ENCODE assay signal across 9 cellular contexts in genomic region chr11:26753738-26754504, GRCh38. TPM values are rescaled to one million over a fixed set of nuclear protein-coding genes. Genes with fewer than 3 reads are reported as not detected.
DNase-seq lines count a peak whose midpoint lies in the region; ATAC-seq and TF ChIP-seq lines count a peak whose summit lies in the region.
"Had no signal": no experiment of that assay in that cellular context is flagged by ENCODE, and none has a peak within 500 bp of the region (broad histone marks: within the 10 kb centered on the region; RNA-seq: fewer than 3 reads in every experiment).

No MANE protein-coding gene starts in this region.

- H3K36me3 ChIP-seq in MM.1S (replicated peaks; ENCODE audit: insufficient read depth, low read length) (no peaks in the 10 kb centered on the region), SJSA1 (no peaks in the 10 kb centered on the region), ovary (no peaks in the 10 kb centered on the region)

- H3K4me1 ChIP-seq in MM.1S (ENCODE audit: low read length) = no peaks in the 10 kb centered on the region
- H3K4me1 ChIP-seq in SJSA1 (replicated peaks) = no peaks in the 10 kb centered on the region
- no peaks in the 10 kb centered on the region for H3K4me1 ChIP-seq in ovary (ENCODE audit: insufficient read depth)

- peak; percentile 40 for DNase-seq in DMS114 treated with DMSO at 0.1 percent for 48 hours (lab: John Stamatoyannopoulos, UW; ENCODE audit: unreplicated experiment)
- peak; percentile 57 for DNase-seq in MM.1S
- DNase-seq in SJSA1 (ENCODE audit: low read depth in 1 of 2, low spot score in 2 of 2) = peak; percentile 41 to 50
- peak; percentile 77 for DNase-seq in fibroblast of the conjunctiva (ENCODE audit: low read depth)
- peak; percentile 32 to 72 (median 43) for DNase-seq in ovary
- no peak for DNase-seq in activated T-cell treated with anti-CD3 and anti-CD28 coated beads for 4 hours
- no peak for DNase-seq in activated CD4-positive, alpha-beta T cell treated with anti-CD3 and anti-CD28 coated beads for 1 hour

- ATAC-seq in GM21528 (IDR thresholded peaks at IDR 0.05; ENCODE audit: low FRiP score, unreplicated experiment) = peak; percentile 67

- TF ChIP-seq EP300 in ovary (IDR thresholded peaks at IDR 0.05) = no peak

- 37 to 42% (median 38%) methylated on average over 8 of the region's 8 CpGs for WGBS in ovary, 3 donors

- TF ChIP-seq CTCF in MM.1S (IDR thresholded peaks at IDR 0.05; ENCODE audit: low read length) (peak; percentile 76), ovary (IDR thresholded peaks at IDR 0.05) (peak; percentile 62 to 77 (median 65))

- H4K20me1 ChIP-seq in MM.1S (ENCODE audit: insufficient read depth, low read length) = no peaks in the 10 kb centered on the region

- no peak overlapping the region for H2AFZ ChIP-seq in MM.1S (ENCODE audit: low read length)

- no peaks in the 10 kb centered on the region for H3K27me3 ChIP-seq in MM.1S (replicated peaks; ENCODE audit: insufficient read depth, low read length)
- no peaks in the 10 kb centered on the region for H3K27me3 ChIP-seq in SJSA1 (replicated peaks)
- H3K27me3 ChIP-seq in ovary = no peaks in the 10 kb centered on the region

- H3K9ac ChIP-seq in MM.1S (ENCODE audit: low read length) = no peak overlapping the region

- intact Hi-C loops in ovary (cut with DNase I) = loop anchor here (2.0 to 5.0 kb wide), 3 partner anchors 403 to 408 kb away; no protein-coding TSS in a partner anchor

- H3K9me2 ChIP-seq in MM.1S (replicated peaks; ENCODE audit: insufficient read depth, low read length) = no peaks in the 10 kb centered on the region

- no peaks in the 10 kb centered on the region for H3F3A ChIP-seq in MM.1S (ENCODE audit: insufficient read depth, low read length)

- TF ChIP-seq POLR2A in ovary (IDR thresholded peaks at IDR 0.05) = no peak

- no peak overlapping the region for H3K4me2 ChIP-seq in MM.1S (ENCODE audit: low read depth, low read length)

- H3K79me2 ChIP-seq in MM.1S (ENCODE audit: low read length) = no peaks in the 10 kb centered on the region

- H3K9me3 ChIP-seq in MM.1S (replicated peaks; ENCODE audit: insufficient read depth, low read length) = no peaks in the 10 kb centered on the region
- no peaks in the 10 kb centered on the region for H3K9me3 ChIP-seq in SJSA1 (replicated peaks)
- no peaks in the 10 kb centered on the region for H3K9me3 ChIP-seq in ovary

- H3K4me3 ChIP-seq in MM.1S (ENCODE audit: low read length) (no peak overlapping the region), SJSA1 (no peak overlapping the region), ovary (no peak overlapping the region)

- H3K27ac ChIP-seq in MM.1S (ENCODE audit: low read length) = no peak overlapping the region
- no peak overlapping the region for H3K27ac ChIP-seq in SJSA1
- H3K27ac ChIP-seq in ovary = no peak overlapping the region

RNA-seq across cellular contexts. Expression of gene SLC5A12, which starts 32.1 kb away (rescaled TPM):
- not detected in 2 replicates for total RNA-seq in SJSA1 (2014; rRNA removed; shearing (Covaris generic))
- under 1 TPM in 1 of 7 donors, not detected in 6; 0.48 TPM for total RNA-seq in ovary
- under 1 TPM; 0.02 to 0.15 TPM for polyA plus RNA-seq in ovary
- total RNA-seq: T-helper 2 cell treated with Interferon-gamma antibody and Interleukin-4, amounts not matched to agents 100 ng/mL and 5 ng/mL, for 36 hours had no signal

Comparison
In these comparisons a context has a peak if more than half of its experiments do, and no peak if none do; other contexts are left out.
1. DNase-seq: peak in DMS114 treated with DMSO at 0.1 percent for 48 hours (single experiment), MM.1S (single experiment), SJSA1 (2 of 2), fibroblast of the conjunctiva (single experiment) and ovary (5 of 5); none in activated T-cell treated with anti-CD3 and anti-CD28 coated beads for 4 hours (single experiment) and activated CD4-positive, alpha-beta T cell treated with anti-CD3 and anti-CD28 coated beads for 1 hour (single experiment).